Comparison of ENCODE assay signal across 20 cellular contexts in genomic region chrX:44953734-44954502, GRCh38.
A peak's percentile ranks its signal among the peaks of the same experiment; 100 is the strongest.
DNase-seq lines count a peak whose midpoint lies in the region; ATAC-seq, FAIRE-seq and TF ChIP-seq lines count a peak whose summit lies in the region.
"Had no signal": no experiment of that assay in that cellular context is flagged by ENCODE, and none has a peak within 500 bp of the region (broad histone marks: within the 10 kb centered on the region; RNA-seq: fewer than 3 reads in every experiment).

No MANE protein-coding gene starts in this region.

- DNase-seq in HepG2 (ENCODE audit: low spot score) (no peak), right lobe of liver (no peak), PC-3 (peak; percentile 27), kidney tubule cell (ENCODE audit: low spot score) (peak; percentile 28), upper lobe of right lung (no peak), SKM-1 treated with dmso at 0.1 percent for 144 hours (lab: John Stamatoyannopoulos, UW; ENCODE audit: unreplicated experiment) (no peak), amygdala (lab: John Stamatoyannopoulos, UW) (no peak)
- DNase-seq: activated CD4-positive, alpha-beta T cell treated with anti-CD3 and anti-CD28 coated beads, Interleukin-2, amount 50 U/mL, for 48 hours; anterior cingulate cortex; cortex of kidney; DMS 273 treated with DMSO at 0.1 percent for 48 hours; head of caudate nucleus; IMR-90; NCI-H1092; stimulated activated CD4-positive, alpha-beta T cell treated with anti-CD3 and anti-CD28 coated beads, Interleukin-4, amount 100 ng/mL, for 1 hour; tibial artery had no signal

- CTCF ChIA-PET in HepG2 (lab: Yijun Ruan, JAX; ENCODE audit: low intra/inter-chr PET ratio, low total read pairs), result no interaction called here
- CTCF ChIA-PET in PC-3 (lab: Charles Lee), result no interaction called here

- H3K9me3 ChIP-seq in HepG2 (ENCODE audit: low read length), result no peaks in the 10 kb centered on the region
- no peaks in the 10 kb centered on the region for H3K9me3 ChIP-seq in right lobe of liver
- no peaks in the 10 kb centered on the region for H3K9me3 ChIP-seq in PC-3 (ENCODE audit: low read length)
- H3K9me3 ChIP-seq in upper lobe of right lung, result no peaks in the 10 kb centered on the region
- H3K9me3 ChIP-seq: SJSA1, tibial artery had no signal

- no peaks in the 10 kb centered on the region for H3K27me3 ChIP-seq in HepG2 (ENCODE audit: control insufficient read depth in 1 of 2, insufficient read depth in 2 of 2, low read length in 2 of 2)
- no peaks in the 10 kb centered on the region for H3K27me3 ChIP-seq in right lobe of liver
- H3K27me3 ChIP-seq in PC-3 (ENCODE audit: low read length), result no peaks in the 10 kb centered on the region
- no peaks in the 10 kb centered on the region for H3K27me3 ChIP-seq in upper lobe of right lung
- H3K27me3 ChIP-seq: SJSA1, tibial artery had no signal

- H3F3A ChIP-seq in PC-3 (ENCODE audit: low read length, unreplicated experiment), result no peaks in the 10 kb centered on the region

- TF ChIP-seq RAD21 in HepG2 (CRISPR knock-in tag; IDR thresholded peaks at IDR 0.05), result no peak

- H3K79me2 ChIP-seq in HepG2 (ENCODE audit: insufficient read depth, low read length) (peaks cover 84% of the 10 kb centered on the region), PC-3 (ENCODE audit: low read length) (peaks cover 99% of the 10 kb centered on the region)

- H3K9ac ChIP-seq in HepG2 (ENCODE audit: insufficient read depth, low read depth, low read length) (no peak overlapping the region), PC-3 (ENCODE audit: low read length) (no peak overlapping the region)

- FAIRE-seq in HepG2 (lab: Jason Lieb, UNC), result no peak
- FAIRE-seq: TTC549 had no signal

- H3K4me1 ChIP-seq in HepG2 (ENCODE audit: insufficient read depth, low read length), result peaks cover 28% of the 10 kb centered on the region
- H3K4me1 ChIP-seq in right lobe of liver, result peaks cover 0 to 20% (median 4%) of the 10 kb centered on the region in 4 donors
- H3K4me1 ChIP-seq in PC-3 (ENCODE audit: insufficient read depth, low read length), result peaks cover 24% of the 10 kb centered on the region
- H3K4me1 ChIP-seq in upper lobe of right lung, result peaks cover 16% of the 10 kb centered on the region

- ATAC-seq in HepG2, result no peak
- ATAC-seq in right lobe of liver, result no peak
- ATAC-seq in PC-3, result peak; percentile 42; the same call in 1 of the 2 replicates
- ATAC-seq in upper lobe of right lung, result peak; percentile 41
- ATAC-seq in GM19452 (IDR thresholded peaks at IDR 0.05; ENCODE audit: unreplicated experiment), result no peak
- ATAC-seq: left lobe of liver had no signal

- H3K4me2 ChIP-seq in HepG2 (ENCODE audit: low read depth, low read length), result no peak overlapping the region
- H3K4me2 ChIP-seq in PC-3 (ENCODE audit: low read length), result peak overlapping the region; percentile 31; the same call in 1 of the 2 replicates

- peaks cover 21% of the 10 kb centered on the region; the same call in 1 of the 2 replicates for H4K20me1 ChIP-seq in HepG2 (ENCODE audit: insufficient read depth, low read length)
- peaks cover 14% of the 10 kb centered on the region for H4K20me1 ChIP-seq in PC-3 (ENCODE audit: low read length)

- 82% methylated on average over 10 of the region's 11 CpGs for WGBS in HepG2 (ENCODE audit: low lambda C conversion rate)
- 79% methylated on average over 11 of the region's 11 CpGs for WGBS in right lobe of liver (ENCODE audit: insufficient coverage, low coverage, low lambda C conversion rate, missing lambda C conversion rate)

- H2AFZ ChIP-seq in HepG2 (ENCODE audit: low read length) (no peak overlapping the region), PC-3 (ENCODE audit: low read length) (no peak overlapping the region)

- intact Hi-C loops in HepG2 (cut with micrococcal nuclease; ENCODE audit: unreplicated experiment) (no loop called here), right lobe of liver (cut with DNase I) (no loop called here), PC-3 (cut with micrococcal nuclease) (no loop called here), upper lobe of right lung (cut with DNase I) (no loop called here)

- POLR2A ChIA-PET in HepG2 (lab: Yijun Ruan, JAX), result no interaction called here
- POLR2A ChIA-PET in PC-3 (lab: Charles Lee; ENCODE audit: unreplicated experiment), result no interaction called here

- TF ChIP-seq EP300 in HepG2 (IDR thresholded peaks at IDR 0.05; ENCODE audit: low read depth in 2 of 2, low read length in 2 of 2), result no peak
- TF ChIP-seq EP300 in HepG2 (CRISPR knock-in tag; IDR thresholded peaks at IDR 0.05; ENCODE audit: borderline replicate concordance), result no peak

- in situ Hi-C loops in HepG2 (cut with HindIII; ENCODE audit: extremely low pct_ligation_motif_present, low pct_unique_long_range_greater_than_20kb), result no loop called here

- TF ChIP-seq POLR2A in HepG2 (IDR thresholded peaks at IDR 0.05; ENCODE audit: insufficient read depth in 1 of 2, low read depth in 2 of 2, low read length in 2 of 2), result no peak
- no peak for TF ChIP-seq POLR2A in right lobe of liver (IDR thresholded peaks at IDR 0.05)

- H3K4me3 ChIP-seq in HepG2 (replicated peaks in 1 of 3; ENCODE audit: insufficient read depth in 1 of 3, low read depth in 2 of 3, low read length in 3 of 3) (no peak overlapping the region), right lobe of liver (no peak overlapping the region), PC-3 (ENCODE audit: low read length) (no peak overlapping the region), upper lobe of right lung (no peak overlapping the region)
- H3K4me3 ChIP-seq: SJSA1, tibial artery had no signal

- H3K27ac ChIP-seq in HepG2 (ENCODE audit: extremely low read length, insufficient read depth, low read length), result no peak overlapping the region
- H3K27ac ChIP-seq in right lobe of liver, result no peak overlapping the region
- H3K27ac ChIP-seq in PC-3 (ENCODE audit: low read length), result peak overlapping the region; percentile 6; the same call in 1 of the 2 replicates
- H3K27ac ChIP-seq in upper lobe of right lung, result no peak overlapping the region
- H3K27ac ChIP-seq: SJSA1, tibial artery had no signal

- H3K36me3 ChIP-seq in HepG2 (replicated peaks in 1 of 2; ENCODE audit: control insufficient read depth in 1 of 2, insufficient read depth in 2 of 2, low read length in 2 of 2) (no peaks in the 10 kb centered on the region), right lobe of liver (no peaks in the 10 kb centered on the region), PC-3 (ENCODE audit: low read depth, low read length) (no peaks in the 10 kb centered on the region), upper lobe of right lung (no peaks in the 10 kb centered on the region)
- H3K36me3 ChIP-seq: SJSA1, tibial artery had no signal

- BruUV-seq in HepG2 (replicated peaks; lab: Mats Ljungman, UMichigan) (no TSS peak), PC-3 (replicated peaks; lab: Mats Ljungman, UMichigan) (no TSS peak)

- H3K9me2 ChIP-seq in PC-3 (replicated peaks; ENCODE audit: low read length), result no peaks in the 10 kb centered on the region

- TF ChIP-seq CTCF in HepG2 (CRISPR knock-in tag; IDR thresholded peaks at IDR 0.05) (no peak), right lobe of liver (IDR thresholded peaks at IDR 0.05) (no peak), PC-3 (conservative IDR thresholded peaks at IDR 0.05; ENCODE audit: low read depth, low read length) (no peak), upper lobe of right lung (IDR thresholded peaks at IDR 0.05) (no peak)

TF ChIP-seq in HepG2, 621 proteins besides CTCF, POLR2A, EP300 and RAD21:
- TF ChIP-seq MAFK (conservative IDR thresholded peaks at IDR 0.05 in 1 of 2, IDR thresholded peaks at IDR 0.05 in 1 of 2; ENCODE audit: low read length in 2 of 2) (no peak), NR2F6 (IDR thresholded peaks at IDR 0.05) (no peak), NR2F6 (CRISPR knock-in tag; IDR thresholded peaks at IDR 0.05) (peak; percentile 27; the same call in 1 of the 2 replicates), ZMYM4 (CRISPR knock-in tag; IDR thresholded peaks at IDR 0.05) (0 out of 2 replicates have a peak, but pooled peaks have one; percentile 36), ERF (CRISPR knock-in tag; IDR thresholded peaks at IDR 0.05) (no peak), SP5 (CRISPR knock-in tag; IDR thresholded peaks at IDR 0.05; ENCODE audit: borderline replicate concordance, low read depth) (peak; percentile 51; the same call in 1 of the 2 replicates), CAMTA2 (CRISPR knock-in tag; IDR thresholded peaks at IDR 0.05; ENCODE audit: borderline replicate concordance) (no peak), SAFB2 (CRISPR knock-in tag; IDR thresholded peaks at IDR 0.05; ENCODE audit: borderline replicate concordance, low read depth) (no peak)
- TF ChIP-seq, protein P1, sequence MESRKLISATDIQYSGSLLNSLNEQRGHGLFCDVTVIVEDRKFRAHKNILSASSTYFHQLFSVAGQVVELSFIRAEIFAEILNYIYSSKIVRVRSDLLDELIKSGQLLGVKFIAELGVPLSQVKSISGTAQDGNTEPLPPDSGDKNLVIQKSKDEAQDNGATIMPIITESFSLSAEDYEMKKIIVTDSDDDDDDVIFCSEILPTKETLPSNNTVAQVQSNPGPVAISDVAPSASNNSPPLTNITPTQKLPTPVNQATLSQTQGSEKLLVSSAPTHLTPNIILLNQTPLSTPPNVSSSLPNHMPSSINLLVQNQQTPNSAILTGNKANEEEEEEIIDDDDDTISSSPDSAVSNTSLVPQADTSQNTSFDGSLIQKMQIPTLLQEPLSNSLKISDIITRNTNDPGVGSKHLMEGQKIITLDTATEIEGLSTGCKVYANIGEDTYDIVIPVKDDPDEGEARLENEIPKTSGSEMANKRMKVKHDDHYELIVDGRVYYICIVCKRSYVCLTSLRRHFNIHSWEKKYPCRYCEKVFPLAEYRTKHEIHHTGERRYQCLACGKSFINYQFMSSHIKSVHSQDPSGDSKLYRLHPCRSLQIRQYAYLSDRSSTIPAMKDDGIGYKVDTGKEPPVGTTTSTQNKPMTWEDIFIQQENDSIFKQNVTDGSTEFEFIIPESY (CRISPR knock-in tag; IDR thresholded peaks at IDR 0.05), result peak; percentile 68

Comparison
In these comparisons a context has a peak if more than half of its experiments do, and no peak if none do; other contexts are left out.
1. ATAC-seq: peak in PC-3 (single experiment) and upper lobe of right lung (single experiment); none in HepG2 (single experiment), right lobe of liver (0 of 4) and GM19452 (single experiment).
2. DNase-seq: peak in PC-3 (single experiment) and kidney tubule cell (single experiment); none in HepG2 (single experiment), right lobe of liver (0 of 3), upper lobe of right lung (single experiment), SKM-1 treated with dmso at 0.1 percent for 144 hours (single experiment) and amygdala (0 of 56).